17 cellular contexts compared by ENCODE assay signal in the genomic region with DNA sequence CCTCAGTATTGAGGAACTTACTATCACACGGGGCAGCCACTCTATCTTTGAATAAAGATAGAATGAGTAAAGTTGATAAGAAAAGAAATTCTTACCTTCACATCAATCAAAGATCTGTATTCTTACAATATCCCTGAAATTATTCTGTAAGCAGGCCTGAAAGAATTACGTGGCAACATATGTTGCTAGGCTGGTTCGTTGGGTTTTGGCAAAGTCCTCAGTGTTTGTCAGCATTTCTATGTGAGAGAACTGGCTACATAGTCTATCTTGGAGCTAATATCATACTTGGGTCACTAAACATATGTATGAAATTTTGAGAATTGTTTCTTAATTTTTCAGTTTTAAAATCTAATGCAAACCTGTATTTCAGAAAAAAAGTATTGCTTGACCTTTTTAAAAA.
DNase-seq lines count a peak whose midpoint lies in the region; ATAC-seq and TF ChIP-seq lines count a peak whose summit lies in the region.
"Had no signal": no experiment of that assay in that cellular context is flagged by ENCODE, and none has a peak within 500 bp of the region (broad histone marks: within the 10 kb centered on the region; RNA-seq: fewer than 3 reads in every experiment).

No MANE protein-coding gene starts in this region.

- H3K27me3 Mint-ChIP-seq in type B pancreatic cell (no peaks in the 10 kb centered on the region), Calu3 (ENCODE audit: unreplicated experiment) (no peaks in the 10 kb centered on the region)
- H3K27me3 Mint-ChIP-seq: CD4-positive, alpha-beta T cell; CD8-positive, alpha-beta memory T cell had no signal

- H3K27ac Mint-ChIP-seq in type B pancreatic cell (peak overlapping the region; percentile 35), Calu3 (ENCODE audit: unreplicated experiment) (no peak overlapping the region)
- H3K27ac Mint-ChIP-seq: CD14-positive monocyte; CD4-positive, alpha-beta T cell; CD8-positive, alpha-beta memory T cell; GM23338; H9 had no signal

- in situ Hi-C loops in T47D (cut with HindIII; ENCODE audit: low pct_unique_long_range_greater_than_20kb, low sequenced_read_pairs) = no loop called here
- in situ Hi-C loops in mammary epithelial cell (cut with MboI; ENCODE audit: low sequenced_read_pairs in 2 of 2) = no loop called here

- no peak for TF ChIP-seq CTCF in mammary epithelial cell (conservative IDR thresholded peaks at IDR 0.05 in 1 of 2, IDR thresholded peaks at IDR 0.05 in 1 of 2; ENCODE audit: extremely low read depth in 1 of 2, insufficient read depth in 1 of 2, low read depth in 1 of 2, low read length in 2 of 2)
- no peak for TF ChIP-seq CTCF in epithelial cell of esophagus (IDR thresholded peaks at IDR 0.05; ENCODE audit: insufficient read depth, low read depth, low read length, missing control alignments)
- TF ChIP-seq CTCF in type B pancreatic cell (conservative IDR thresholded peaks at IDR 0.05) = no peak
- no peak for TF ChIP-seq CTCF in Calu3 (IDR thresholded peaks at IDR 0.05; ENCODE audit: unreplicated experiment)

- no peaks in the 10 kb centered on the region for H3K9me3 ChIP-seq in mammary epithelial cell (replicated peaks; ENCODE audit: insufficient read depth, low read length)
- H3K9me3 ChIP-seq: BE2C had no signal

- no peaks in the 10 kb centered on the region for H3K79me2 ChIP-seq in mammary epithelial cell (ENCODE audit: insufficient read depth, low read length)

- no peak for ATAC-seq in HG02981 (IDR thresholded peaks at IDR 0.05; ENCODE audit: unreplicated experiment)
- ATAC-seq: GM23338, HCT116 had no signal

- peak; percentile 11 to 50 for DNase-seq in T47D (ENCODE audit: low read depth in 1 of 2, low spot score in 1 of 2)
- no peak for DNase-seq in mammary epithelial cell
- DNase-seq in epithelial cell of esophagus (ENCODE audit: low read depth) = peak; percentile 50
- DNase-seq in type B pancreatic cell (ENCODE audit: extremely low spot score, unreplicated experiment) = no peak
- no peak for DNase-seq in Calu3
- DNase-seq: BE2C; CD4-positive, alpha-beta T cell; CD8-positive, alpha-beta memory T cell; DMS53; DMS79 treated with DMSO at 0.1 percent for 48 hours; H9 had no signal

- 24% methylated on average over 3 of the region's 3 CpGs for WGBS in mammary epithelial cell (ENCODE audit: low coverage, missing lambda C conversion rate)

- BruUV-seq in mammary epithelial cell (replicated peaks; lab: Mats Ljungman, UMichigan) (no TSS peak), Calu3 (replicated peaks; lab: Mats Ljungman, UMichigan) (no TSS peak)

- H3K4me2 ChIP-seq in mammary epithelial cell (ENCODE audit: insufficient read depth, low read depth, low read length) = no peak overlapping the region
- H3K4me2 ChIP-seq: BLaER1 treated with 17β-estradiol and CSF1 and Interleukin-3, amounts not matched to agents 10 nM and 100 nM; GM23338 had no signal

- no peak overlapping the region for H3K27ac ChIP-seq in mammary epithelial cell (ENCODE audit: insufficient read depth, low read depth, low read length)
- H3K27ac ChIP-seq: 22Rv1; BLaER1 treated with 17β-estradiol and CSF1 and Interleukin-3, amounts not matched to agents 10 nM and 100 nM had no signal

- intact Hi-C loops in mammary epithelial cell (cut with micrococcal nuclease) (no loop called here), Calu3 (cut with micrococcal nuclease; ENCODE audit: unreplicated experiment) (no loop called here)

- no peak overlapping the region for H3K9ac ChIP-seq in mammary epithelial cell (ENCODE audit: insufficient read depth, low read length)
- H3K9ac ChIP-seq: BLaER1 treated with 17β-estradiol and CSF1 and Interleukin-3, amounts not matched to agents 10 nM and 100 nM had no signal

- H4K20me1 ChIP-seq in mammary epithelial cell (ENCODE audit: insufficient read depth, low read length) = no peaks in the 10 kb centered on the region
- H4K20me1 ChIP-seq: BLaER1 treated with 17β-estradiol and CSF1 and Interleukin-3, amounts not matched to agents 10 nM and 100 nM had no signal

- no peaks in the 10 kb centered on the region for H3K9me3 Mint-ChIP-seq in type B pancreatic cell
- peaks cover 4% of the 10 kb centered on the region for H3K9me3 Mint-ChIP-seq in Calu3 (ENCODE audit: low read depth, unreplicated experiment)

- H3K36me3 Mint-ChIP-seq in type B pancreatic cell = peaks cover 3% of the 10 kb centered on the region
- no peaks in the 10 kb centered on the region for H3K36me3 Mint-ChIP-seq in Calu3 (ENCODE audit: insufficient read depth, unreplicated experiment)
- H3K36me3 Mint-ChIP-seq: CD14-positive monocyte; CD8-positive, alpha-beta memory T cell had no signal

- H3K36me3 ChIP-seq in mammary epithelial cell (ENCODE audit: insufficient read depth, low read length) = no peaks in the 10 kb centered on the region
- H3K36me3 ChIP-seq: BE2C had no signal

- no peak overlapping the region for H3K4me3 ChIP-seq in mammary epithelial cell (replicated peaks in 1 of 3; ENCODE audit: insufficient read depth in 1 of 3, low read depth in 2 of 3, low read length in 3 of 3)
- no peak overlapping the region for H3K4me3 ChIP-seq in epithelial cell of esophagus (ENCODE audit: low read length)
- H3K4me3 ChIP-seq: BLaER1 treated with 17β-estradiol and CSF1 and Interleukin-3, amounts not matched to agents 10 nM and 100 nM; GM23338 had no signal

- H3K4me3 Mint-ChIP-seq in type B pancreatic cell (no peak overlapping the region), Calu3 (ENCODE audit: low read depth, unreplicated experiment) (no peak overlapping the region)
- H3K4me3 Mint-ChIP-seq: CD14-positive monocyte; CD4-positive, alpha-beta T cell; CD8-positive, alpha-beta memory T cell; GM23338; H9 had no signal

- no peaks in the 10 kb centered on the region for H3K4me1 ChIP-seq in mammary epithelial cell (ENCODE audit: insufficient read depth, low read length)
- H3K4me1 ChIP-seq: BE2C; BLaER1 treated with 17β-estradiol and CSF1 and Interleukin-3, amounts not matched to agents 10 nM and 100 nM had no signal

- dilution Hi-C loops in mammary epithelial cell (cut with HindIII; ENCODE audit: low sequenced_read_pairs) = no loop called here

- no peaks in the 10 kb centered on the region for H3K27me3 ChIP-seq in mammary epithelial cell (ENCODE audit: insufficient read depth, low read length)
- H3K27me3 ChIP-seq: BE2C; BLaER1 treated with 17β-estradiol and CSF1 and Interleukin-3, amounts not matched to agents 10 nM and 100 nM had no signal

- CTCF ChIA-PET in mammary epithelial cell (lab: Charles Lee; ENCODE audit: low non-redundant PET) (no interaction called here), Calu3 (lab: Charles Lee) (no interaction called here)

- H2AFZ ChIP-seq in mammary epithelial cell (ENCODE audit: low read depth, low read length) = no peak overlapping the region
- H2AFZ ChIP-seq: GM23338 had no signal

- H3K4me1 Mint-ChIP-seq in type B pancreatic cell (ENCODE audit: unreplicated experiment) (peaks cover 10% of the 10 kb centered on the region), Calu3 (ENCODE audit: low read depth, unreplicated experiment) (no peaks in the 10 kb centered on the region)
- H3K4me1 Mint-ChIP-seq: CD14-positive monocyte; CD8-positive, alpha-beta memory T cell had no signal

Comparison
In these comparisons a context has a peak if more than half of its experiments do, and no peak if none do; other contexts are left out.
1. DNase-seq: peak in T47D (2 of 2) and epithelial cell of esophagus (single experiment); none in mammary epithelial cell (single experiment), type B pancreatic cell (single experiment) and Calu3 (single experiment).